ENCODE assay signal across 8 cellular contexts in genomic region chr7:87059525-87060287, GRCh38. TPM values are rescaled to one million over a fixed set of nuclear protein-coding genes. Genes with fewer than 3 reads are reported as not detected.
DNase-seq lines count a peak whose midpoint lies in the region; ATAC-seq and TF ChIP-seq lines count a peak whose summit lies in the region.

Gene ELAPOR2, minus strand, starts transcription at chr7:87059654. Its CDS starts 141 bp downstream, at chr7:87059513.

- no peaks in the 10 kb centered on the region for H3K79me2 ChIP-seq in neural cell (replicated peaks; ENCODE audit: insufficient read depth, low read length)

- H3K9me3 ChIP-seq in neural cell (ENCODE audit: low read length), result no peaks in the 10 kb centered on the region
- no peaks in the 10 kb centered on the region for H3K9me3 ChIP-seq in stomach smooth muscle (ENCODE audit: control insufficient read depth in 2 of 2, low read length in 2 of 2)

- no peaks in the 10 kb centered on the region for H3K27me3 ChIP-seq in neural cell (ENCODE audit: insufficient read depth, low read depth, low read length)
- no peaks in the 10 kb centered on the region for H3K27me3 ChIP-seq in stomach smooth muscle (ENCODE audit: control insufficient read depth in 1 of 2, insufficient read depth in 2 of 2, low read length in 2 of 2)

- peak within 1 kb of the TSS; percentile 76 for H3K9ac ChIP-seq in neural cell (ENCODE audit: low read length)
- peak within 1 kb of the TSS; percentile 78 to 82 for H3K9ac ChIP-seq in stomach smooth muscle (ENCODE audit: low read length in 2 of 2)

- peak within 1 kb of the TSS; percentile 86 for H3K4me2 ChIP-seq in neural cell (ENCODE audit: low read length)

- DNase-seq in DMS79 (lab: John Stamatoyannopoulos, UW), result peak; percentile 52
- DNase-seq in RPMI8226, result peak; percentile 84
- DNase-seq in activated effector memory CD4-positive, alpha-beta T cell treated with Interleukin-2 at 50 U/mL for 16 hours, result peak; percentile 76
- peak; percentile 15 to 68 for DNase-seq in foreskin fibroblast

- peak; percentile 95 for ATAC-seq in GM21576 (IDR thresholded peaks at IDR 0.05; ENCODE audit: unreplicated experiment)

- TF ChIP-seq CTCF in foreskin fibroblast (IDR thresholded peaks at IDR 0.05; ENCODE audit: low read depth, low read length) (no peak), neural cell (IDR thresholded peaks at IDR 0.05; ENCODE audit: poor library complexity, severe bottlenecking) (peak; percentile 69)

- H3K4me3 ChIP-seq in foreskin fibroblast (ENCODE audit: low read depth in 1 of 2, low read length in 2 of 2) (peak within 1 kb of the TSS; percentile 40 to 58), neural cell (ENCODE audit: low read length) (peak within 1 kb of the TSS; percentile 72), stomach smooth muscle (ENCODE audit: low read length in 2 of 2) (peak within 1 kb of the TSS; percentile 84 to 93)

- H3K36me3 ChIP-seq in neural cell (ENCODE audit: insufficient read depth, low read length) (no peaks in the 10 kb centered on the region), stomach smooth muscle (ENCODE audit: control insufficient read depth in 2 of 2, insufficient read depth in 2 of 2, low read length in 2 of 2) (no peaks in the 10 kb centered on the region)

- H3K27ac ChIP-seq in neural cell (ENCODE audit: low read length) (peak within 1 kb of the TSS; percentile 56), stomach smooth muscle (ENCODE audit: low read length) (peak within 1 kb of the TSS; percentile 31)

- H3K9me2 ChIP-seq in neural cell (ENCODE audit: insufficient read depth, low read length), result no peaks in the 10 kb centered on the region

- peaks cover 10% of the 10 kb centered on the region for H3K4me1 ChIP-seq in stomach smooth muscle (ENCODE audit: control insufficient read depth, insufficient read depth, low read length)

- H2AFZ ChIP-seq in neural cell (ENCODE audit: low read depth, low read length), result peak within 1 kb of the TSS; percentile 93

- no peaks in the 10 kb centered on the region for H3F3A ChIP-seq in neural cell (ENCODE audit: insufficient read depth, low read length, poor library complexity, severe bottlenecking)

- TF ChIP-seq EP300 in Ishikawa (IDR thresholded peaks at IDR 0.05; ENCODE audit: borderline replicate concordance) (no peak), neural cell (conservative IDR thresholded peaks at IDR 0.05; ENCODE audit: poor library complexity, severe bottlenecking) (no peak)

- H4K20me1 ChIP-seq in neural cell (ENCODE audit: insufficient read depth), result no peaks in the 10 kb centered on the region

- TF ChIP-seq RAD21 in Ishikawa (IDR thresholded peaks at IDR 0.05; ENCODE audit: low read depth) (peak; percentile 32), neural cell (conservative IDR thresholded peaks at IDR 0.05) (peak; percentile 58)

TF ChIP-seq in Ishikawa, 13 proteins besides CTCF, POLR2A, EP300 and RAD21:
- TF ChIP-seq ZBTB7A (IDR thresholded peaks at IDR 0.05; ENCODE audit: low read depth) (peak; percentile 92), TAF1 (IDR thresholded peaks at IDR 0.05; ENCODE audit: low read depth) (no peak; the same call in 1 of the 2 replicates), EGR1 (IDR thresholded peaks at IDR 0.05) (peak; percentile 8; the same call in 1 of the 2 replicates), YY1 (IDR thresholded peaks at IDR 0.05; ENCODE audit: low read depth) (peak; percentile 58; the same call in 1 of the 2 replicates), CEBPB (IDR thresholded peaks at IDR 0.05) (no peak)

TF ChIP-seq in neural cell, 6 proteins besides CTCF, POLR2A, EP300 and RAD21:
- TF ChIP-seq TAF1 (IDR thresholded peaks at IDR 0.05; ENCODE audit: low read depth) (no peak), MXI1 (conservative IDR thresholded peaks at IDR 0.05; ENCODE audit: poor library complexity, severe bottlenecking) (no peak), SMC3 (conservative IDR thresholded peaks at IDR 0.05; ENCODE audit: poor library complexity) (peak; percentile 43), EZH2 (IDR thresholded peaks at IDR 0.05; ENCODE audit: borderline replicate concordance, insufficient read depth, low read length, poor library complexity, severe bottlenecking) (no peak), POLR2AphosphoS5 (IDR thresholded peaks at IDR 0.05) (peak; percentile 67)
- TF ChIP-seq, protein P1, sequence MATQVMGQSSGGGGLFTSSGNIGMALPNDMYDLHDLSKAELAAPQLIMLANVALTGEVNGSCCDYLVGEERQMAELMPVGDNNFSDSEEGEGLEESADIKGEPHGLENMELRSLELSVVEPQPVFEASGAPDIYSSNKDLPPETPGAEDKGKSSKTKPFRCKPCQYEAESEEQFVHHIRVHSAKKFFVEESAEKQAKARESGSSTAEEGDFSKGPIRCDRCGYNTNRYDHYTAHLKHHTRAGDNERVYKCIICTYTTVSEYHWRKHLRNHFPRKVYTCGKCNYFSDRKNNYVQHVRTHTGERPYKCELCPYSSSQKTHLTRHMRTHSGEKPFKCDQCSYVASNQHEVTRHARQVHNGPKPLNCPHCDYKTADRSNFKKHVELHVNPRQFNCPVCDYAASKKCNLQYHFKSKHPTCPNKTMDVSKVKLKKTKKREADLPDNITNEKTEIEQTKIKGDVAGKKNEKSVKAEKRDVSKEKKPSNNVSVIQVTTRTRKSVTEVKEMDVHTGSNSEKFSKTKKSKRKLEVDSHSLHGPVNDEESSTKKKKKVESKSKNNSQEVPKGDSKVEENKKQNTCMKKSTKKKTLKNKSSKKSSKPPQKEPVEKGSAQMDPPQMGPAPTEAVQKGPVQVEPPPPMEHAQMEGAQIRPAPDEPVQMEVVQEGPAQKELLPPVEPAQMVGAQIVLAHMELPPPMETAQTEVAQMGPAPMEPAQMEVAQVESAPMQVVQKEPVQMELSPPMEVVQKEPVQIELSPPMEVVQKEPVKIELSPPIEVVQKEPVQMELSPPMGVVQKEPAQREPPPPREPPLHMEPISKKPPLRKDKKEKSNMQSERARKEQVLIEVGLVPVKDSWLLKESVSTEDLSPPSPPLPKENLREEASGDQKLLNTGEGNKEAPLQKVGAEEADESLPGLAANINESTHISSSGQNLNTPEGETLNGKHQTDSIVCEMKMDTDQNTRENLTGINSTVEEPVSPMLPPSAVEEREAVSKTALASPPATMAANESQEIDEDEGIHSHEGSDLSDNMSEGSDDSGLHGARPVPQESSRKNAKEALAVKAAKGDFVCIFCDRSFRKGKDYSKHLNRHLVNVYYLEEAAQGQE (IDR thresholded peaks at IDR 0.05; ENCODE audit: borderline replicate concordance), result no peak

RNA-seq across cellular contexts. Expression of gene ELAPOR2, which starts in this region (rescaled TPM):
- 21.9 and 30.5 TPM in 2 replicates for polyA plus RNA-seq in neural cell
- polyA minus RNA-seq in neural cell, result 72.8 and 81.6 TPM in 2 replicates

Comparison
In these comparisons a context has a peak if more than half of its experiments do, and no peak if none do; other contexts are left out.
1. Peak in every context shown above with its lines: DNase-seq, ATAC-seq, H3K4me3 ChIP-seq and H3K27ac ChIP-seq.